1 cellular context compared by ENCODE assay signal in genomic region chr7:48140001-48140681, GRCh38.
TF ChIP-seq lines count a peak whose summit lies in the region.

No MANE protein-coding gene starts in this region.

TF ChIP-seq in HepG2, 621 proteins besides CTCF, POLR2A, EP300 and RAD21 (continued from another document and continues in another):
- no peak for TF ChIP-seq E2F5 (CRISPR knock-in tag; conservative IDR thresholded peaks at IDR 0.05)
- no peak for TF ChIP-seq JUN (CRISPR knock-in tag; IDR thresholded peaks at IDR 0.05)
- no peak for TF ChIP-seq DMTF1 (CRISPR knock-in tag; IDR thresholded peaks at IDR 0.05)
- no peak for TF ChIP-seq SETDB1 (CRISPR knock-in tag; IDR thresholded peaks at IDR 0.05; ENCODE audit: borderline replicate concordance)
- no peak for TF ChIP-seq REXO4 (CRISPR knock-in tag; IDR thresholded peaks at IDR 0.05; ENCODE audit: borderline replicate concordance)
- no peak for TF ChIP-seq ELK4 (CRISPR knock-in tag; IDR thresholded peaks at IDR 0.05; ENCODE audit: borderline replicate concordance)
- TF ChIP-seq ZBTB7A (CRISPR knock-in tag; IDR thresholded peaks at IDR 0.05): no peak
- no peak for TF ChIP-seq SNRNP70 (IDR thresholded peaks at IDR 0.05; ENCODE audit: low read depth, low read length)
- no peak for TF ChIP-seq FIP1L1 (IDR thresholded peaks at IDR 0.05; ENCODE audit: borderline replicate concordance, insufficient read depth, low read depth, low read length)
- no peak for TF ChIP-seq NR3C1 (CRISPR knock-in tag; IDR thresholded peaks at IDR 0.05)
- no peak for TF ChIP-seq ZNF160 (CRISPR knock-in tag; IDR thresholded peaks at IDR 0.05)
- no peak for TF ChIP-seq ZBTB1 (CRISPR knock-in tag; IDR thresholded peaks at IDR 0.05; ENCODE audit: borderline replicate concordance)
- peak; percentile 42; the same call in 1 of the 2 replicates for TF ChIP-seq HNF1B (CRISPR knock-in tag; IDR thresholded peaks at IDR 0.05)
- TF ChIP-seq ZNF781 (CRISPR knock-in tag; IDR thresholded peaks at IDR 0.05; ENCODE audit: borderline replicate concordance, not compliant biosample characterization): no peak
- no peak for TF ChIP-seq ZNF572 (CRISPR knock-in tag; IDR thresholded peaks at IDR 0.05)
- no peak for TF ChIP-seq POLR2AphosphoS2 (IDR thresholded peaks at IDR 0.05; ENCODE audit: low read depth, low read length)
- peak; percentile 85; the same call in 1 of the 2 replicates for TF ChIP-seq CBX5 (CRISPR knock-in tag; IDR thresholded peaks at IDR 0.05; ENCODE audit: borderline replicate concordance)
- no peak for TF ChIP-seq RBAK (CRISPR knock-in tag; IDR thresholded peaks at IDR 0.05)
- TF ChIP-seq, protein P1, sequence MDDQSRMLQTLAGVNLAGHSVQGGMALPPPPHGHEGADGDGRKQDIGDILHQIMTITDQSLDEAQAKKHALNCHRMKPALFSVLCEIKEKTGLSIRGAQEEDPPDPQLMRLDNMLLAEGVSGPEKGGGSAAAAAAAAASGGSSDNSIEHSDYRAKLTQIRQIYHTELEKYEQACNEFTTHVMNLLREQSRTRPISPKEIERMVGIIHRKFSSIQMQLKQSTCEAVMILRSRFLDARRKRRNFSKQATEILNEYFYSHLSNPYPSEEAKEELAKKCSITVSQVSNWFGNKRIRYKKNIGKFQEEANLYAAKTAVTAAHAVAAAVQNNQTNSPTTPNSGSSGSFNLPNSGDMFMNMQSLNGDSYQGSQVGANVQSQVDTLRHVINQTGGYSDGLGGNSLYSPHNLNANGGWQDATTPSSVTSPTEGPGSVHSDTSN (CRISPR knock-in tag; IDR thresholded peaks at IDR 0.05; ENCODE audit: borderline replicate concordance): no peak
- no peak for TF ChIP-seq PAX8 (CRISPR knock-in tag; IDR thresholded peaks at IDR 0.05; ENCODE audit: borderline replicate concordance)
- no peak; the same call in 1 of the 2 replicates for TF ChIP-seq ZNF281 (CRISPR knock-in tag; IDR thresholded peaks at IDR 0.05; ENCODE audit: borderline replicate concordance)
- TF ChIP-seq SMAD9 (CRISPR knock-in tag; IDR thresholded peaks at IDR 0.05): no peak
- no peak for TF ChIP-seq ZNF775 (CRISPR knock-in tag; IDR thresholded peaks at IDR 0.05; ENCODE audit: borderline replicate concordance)
- no peak for TF ChIP-seq ARHGAP35 (CRISPR knock-in tag; IDR thresholded peaks at IDR 0.05; ENCODE audit: borderline replicate concordance)
- TF ChIP-seq ZNF33B (CRISPR knock-in tag; IDR thresholded peaks at IDR 0.05): no peak
- TF ChIP-seq, protein P2, sequence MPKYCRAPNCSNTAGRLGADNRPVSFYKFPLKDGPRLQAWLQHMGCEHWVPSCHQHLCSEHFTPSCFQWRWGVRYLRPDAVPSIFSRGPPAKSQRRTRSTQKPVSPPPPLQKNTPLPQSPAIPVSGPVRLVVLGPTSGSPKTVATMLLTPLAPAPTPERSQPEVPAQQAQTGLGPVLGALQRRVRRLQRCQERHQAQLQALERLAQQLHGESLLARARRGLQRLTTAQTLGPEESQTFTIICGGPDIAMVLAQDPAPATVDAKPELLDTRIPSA (CRISPR knock-in tag; IDR thresholded peaks at IDR 0.05; ENCODE audit: borderline replicate concordance): no peak
- peak; percentile 98 for TF ChIP-seq FOXP1 (IDR thresholded peaks at IDR 0.05)
- peak; percentile 100 for TF ChIP-seq FOXP1 (CRISPR knock-in tag; IDR thresholded peaks at IDR 0.05)
- TF ChIP-seq GLMP (CRISPR knock-in tag; IDR thresholded peaks at IDR 0.05; ENCODE audit: borderline replicate concordance): no peak
- TF ChIP-seq ARNT (IDR thresholded peaks at IDR 0.05): no peak
- TF ChIP-seq RFX5 (IDR thresholded peaks at IDR 0.05; ENCODE audit: low read depth, low read length): peak; percentile 6; the same call in 1 of the 2 replicates
- TF ChIP-seq, protein P3, sequence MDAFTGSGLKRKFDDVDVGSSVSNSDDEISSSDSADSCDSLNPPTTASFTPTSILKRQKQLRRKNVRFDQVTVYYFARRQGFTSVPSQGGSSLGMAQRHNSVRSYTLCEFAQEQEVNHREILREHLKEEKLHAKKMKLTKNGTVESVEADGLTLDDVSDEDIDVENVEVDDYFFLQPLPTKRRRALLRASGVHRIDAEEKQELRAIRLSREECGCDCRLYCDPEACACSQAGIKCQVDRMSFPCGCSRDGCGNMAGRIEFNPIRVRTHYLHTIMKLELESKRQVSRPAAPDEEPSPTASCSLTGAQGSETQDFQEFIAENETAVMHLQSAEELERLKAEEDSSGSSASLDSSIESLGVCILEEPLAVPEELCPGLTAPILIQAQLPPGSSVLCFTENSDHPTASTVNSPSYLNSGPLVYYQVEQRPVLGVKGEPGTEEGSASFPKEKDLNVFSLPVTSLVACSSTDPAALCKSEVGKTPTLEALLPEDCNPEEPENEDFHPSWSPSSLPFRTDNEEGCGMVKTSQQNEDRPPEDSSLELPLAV (CRISPR knock-in tag; conservative IDR thresholded peaks at IDR 0.05; ENCODE audit: low read depth): no peak
- no peak for TF ChIP-seq ZNF260 (CRISPR knock-in tag; IDR thresholded peaks at IDR 0.05; ENCODE audit: borderline replicate concordance, low read depth)
- TF ChIP-seq ZNF138 (CRISPR knock-in tag; IDR thresholded peaks at IDR 0.05; ENCODE audit: low read depth): no peak
- no peak; the same call in 1 of the 2 replicates for TF ChIP-seq ZFY (CRISPR knock-in tag; IDR thresholded peaks at IDR 0.05)
- peak; percentile 91 for TF ChIP-seq KDM3A (CRISPR knock-in tag; IDR thresholded peaks at IDR 0.05; ENCODE audit: low read depth)
- TF ChIP-seq SALL1 (CRISPR knock-in tag; IDR thresholded peaks at IDR 0.05): peak; percentile 99
- TF ChIP-seq KDM1A (CRISPR knock-in tag; IDR thresholded peaks at IDR 0.05): no peak
- no peak for TF ChIP-seq ETV6 (CRISPR knock-in tag; conservative IDR thresholded peaks at IDR 0.05)
- TF ChIP-seq ZNF468 (CRISPR knock-in tag; IDR thresholded peaks at IDR 0.05): no peak
- no peak; the same call in 1 of the 2 replicates for TF ChIP-seq ZNF598 (CRISPR knock-in tag; IDR thresholded peaks at IDR 0.05; ENCODE audit: borderline replicate concordance)
- no peak for TF ChIP-seq DR1 (CRISPR knock-in tag; IDR thresholded peaks at IDR 0.05)
- TF ChIP-seq ZNF879 (CRISPR knock-in tag; IDR thresholded peaks at IDR 0.05): no peak
- TF ChIP-seq MTA3 (CRISPR knock-in tag; IDR thresholded peaks at IDR 0.05): no peak
- TF ChIP-seq ZFP37 (CRISPR knock-in tag; IDR thresholded peaks at IDR 0.05; ENCODE audit: borderline replicate concordance): no peak
- TF ChIP-seq, protein P4, sequence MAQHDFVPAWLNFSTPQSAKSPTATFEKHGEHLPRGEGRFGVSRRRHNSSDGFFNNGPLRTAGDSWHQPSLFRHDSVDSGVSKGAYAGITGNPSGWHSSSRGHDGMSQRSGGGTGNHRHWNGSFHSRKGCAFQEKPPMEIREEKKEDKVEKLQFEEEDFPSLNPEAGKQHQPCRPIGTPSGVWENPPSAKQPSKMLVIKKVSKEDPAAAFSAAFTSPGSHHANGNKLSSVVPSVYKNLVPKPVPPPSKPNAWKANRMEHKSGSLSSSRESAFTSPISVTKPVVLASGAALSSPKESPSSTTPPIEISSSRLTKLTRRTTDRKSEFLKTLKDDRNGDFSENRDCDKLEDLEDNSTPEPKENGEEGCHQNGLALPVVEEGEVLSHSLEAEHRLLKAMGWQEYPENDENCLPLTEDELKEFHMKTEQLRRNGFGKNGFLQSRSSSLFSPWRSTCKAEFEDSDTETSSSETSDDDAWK (CRISPR knock-in tag; IDR thresholded peaks at IDR 0.05): no peak
- peak; percentile 98 for TF ChIP-seq ZNF614 (CRISPR knock-in tag; IDR thresholded peaks at IDR 0.05; ENCODE audit: borderline replicate concordance)
- TF ChIP-seq POGK (CRISPR knock-in tag; conservative IDR thresholded peaks at IDR 0.05): peak; percentile 59; the same call in 1 of the 2 replicates
